Comparison of ENCODE assay signal across 28 cellular contexts in the genomic region with DNA sequence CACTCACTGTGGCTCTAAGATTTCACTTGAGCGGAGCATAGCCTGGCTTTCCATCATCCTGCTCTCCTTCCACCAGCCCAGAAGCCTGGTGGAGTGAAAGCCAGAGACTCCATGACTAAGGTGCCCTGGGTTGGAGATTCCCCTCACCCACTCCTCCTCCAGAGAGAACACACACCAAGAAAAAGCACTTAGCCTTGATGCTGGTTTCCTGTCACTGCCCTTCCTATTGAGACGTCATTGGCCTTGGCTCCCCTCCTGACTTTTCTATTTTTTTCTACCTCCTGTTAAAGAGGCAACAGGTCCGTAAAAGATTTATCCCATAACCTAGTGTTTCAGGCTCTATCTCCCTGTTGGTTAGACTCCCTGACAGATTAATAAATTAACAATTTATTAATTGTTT. TPM values are rescaled to one million over a fixed set of nuclear protein-coding genes. Genes with fewer than 3 reads are reported as not detected.
DNase-seq lines count a peak whose midpoint lies in the region; ATAC-seq and TF ChIP-seq lines count a peak whose summit lies in the region.
"Had no signal": no experiment of that assay in that cellular context is flagged by ENCODE, and none has a peak within 500 bp of the region (broad histone marks: within the 10 kb centered on the region; RNA-seq: fewer than 3 reads in every experiment).

No MANE protein-coding gene starts in this region.

- no peak for TF ChIP-seq CTCF in IMR-90 (conservative IDR thresholded peaks at IDR 0.05; ENCODE audit: low read depth, low read length)
- TF ChIP-seq CTCF in cardiac fibroblast (IDR thresholded peaks at IDR 0.05; ENCODE audit: low read depth, low read length), result no peak
- TF ChIP-seq CTCF in left lung (IDR thresholded peaks at IDR 0.05), result no peak

- no peaks in the 10 kb centered on the region for H3K36me3 ChIP-seq in IMR-90 (ENCODE audit: control insufficient read depth, insufficient read depth, low read length)
- no peaks in the 10 kb centered on the region for H3K36me3 ChIP-seq in left lung
- H3K36me3 ChIP-seq in skeletal muscle tissue (ENCODE audit: control insufficient read depth in 3 of 3, insufficient read depth in 3 of 3, low read length in 3 of 3), result no peaks in the 10 kb centered on the region
- H3K36me3 ChIP-seq: ascending aorta, BLaER1, neural progenitor cell, thyroid gland had no signal

- POLR2A ChIA-PET in IMR-90 (lab: Charles Lee; ENCODE audit: unreplicated experiment), result no interaction called here

- no peaks in the 10 kb centered on the region for H3K79me1 ChIP-seq in IMR-90 (ENCODE audit: low read depth in 1 of 2, low read length in 2 of 2)

- no peak overlapping the region for H2AK9ac ChIP-seq in IMR-90 (replicated peaks; ENCODE audit: low read depth, low read length, poor library complexity)

- H3K4ac ChIP-seq in IMR-90 (ENCODE audit: low read depth, low read length), result peak overlapping the region; percentile 52

- ATAC-seq in IMR-90 (ENCODE audit: low read depth) (no peak), left lung (no peak), HG03378 (IDR thresholded peaks at IDR 0.05; ENCODE audit: unreplicated experiment) (no peak)
- ATAC-seq: activated CD8-positive, alpha-beta T cell treated with anti-CD3 and anti-CD28 coated beads, Interleukin-2, amount 10 ng/mL, durations not matched to agents 7 days and 5 days; esophagus mucosa; K562 had no signal

- peak overlapping the region; percentile 56 for H2AK5ac ChIP-seq in IMR-90 (ENCODE audit: low read depth, low read length)

- BruUV-seq in IMR-90 (replicated peaks; lab: Mats Ljungman, UMichigan), result no TSS peak

- no CpG with 5 or more reads among the region's 3 CpGs for WGBS in IMR-90 (ENCODE audit: extremely low coverage in 2 of 2, insufficient read length in 1 of 2), 2 experiments

- H3K4me1 ChIP-seq in IMR-90 (ENCODE audit: control insufficient read depth, insufficient read depth, low read length) (peaks cover 29% of the 10 kb centered on the region), left lung (peaks cover 21 to 22% of the 10 kb centered on the region in 2 donors), skeletal muscle tissue (ENCODE audit: control insufficient read depth in 3 of 3, insufficient read depth in 3 of 3, low read length in 3 of 3) (peaks cover 9 to 16% (median 13%) of the 10 kb centered on the region in 3 donors)
- H3K4me1 ChIP-seq: ascending aorta, BLaER1 had no signal

- H3K56ac ChIP-seq in IMR-90 (ENCODE audit: extremely low read depth, insufficient read depth, low read length), result no peak overlapping the region

- no peak overlapping the region for H2BK5ac ChIP-seq in IMR-90 (ENCODE audit: low read depth, low read length, poor library complexity, severe bottlenecking)

- H4K8ac ChIP-seq in IMR-90 (ENCODE audit: low read depth in 2 of 2, low read length in 2 of 2), result peak overlapping the region; percentile 23 to 70; a peak in 3 of 4 replicates

- H3K14ac ChIP-seq in IMR-90 (replicated peaks; ENCODE audit: low read depth, low read length), result 0 out of 2 replicates have a peak overlapping the region, but pooled peaks have one; percentile 38

- H3K9ac ChIP-seq in IMR-90 (ENCODE audit: low read depth, low read length) (no peak overlapping the region), skeletal muscle tissue (ENCODE audit: low read depth in 1 of 3, low read length in 3 of 3) (no peak overlapping the region)
- H3K9ac ChIP-seq: BLaER1, neural progenitor cell had no signal

- peak overlapping the region; percentile 60 for H3K18ac ChIP-seq in IMR-90 (ENCODE audit: low read depth, low read length)

- dilution Hi-C loops in IMR-90 (cut with HindIII; ENCODE audit: low sequenced_read_pairs, unreplicated experiment), result no loop called here

- CTCF ChIA-PET in IMR-90 (lab: Yijun Ruan, JAX), result no interaction called here

- DNase-seq in IMR-90, result peak; percentile 23
- peak; percentile 50 to 61 for DNase-seq in cardiac fibroblast (ENCODE audit: low read depth in 2 of 2)
- DNase-seq in left lung, result no peak
- DNase-seq in activated T-cell treated with anti-CD3 and anti-CD28 coated beads, Interleukin-2, amount 50 U/mL, for 1 hour, result no peak
- no peak for DNase-seq in iPS-NIHi11 (ENCODE audit: low spot score)
- DNase-seq: activated CD8-positive, alpha-beta T cell treated with anti-CD3 and anti-CD28 coated beads, Interleukin-2, amount 10 ng/mL, durations not matched to agents 7 days and 5 days; activated naive CD8-positive, alpha-beta T cell treated with anti-CD3 and anti-CD28 coated beads for 36 hours; caudate nucleus; cortex of kidney; islet precursor cell; MM.1S; NCI-H1436 treated with DMSO at 0.1 percent for 48 hours; NCI-H2107; NCI-H510A; stimulated activated naive CD4-positive, alpha-beta T cell treated with Interleukin-2 at 50 U/mL for 16 hours; T-helper 2 cell; thyroid gland had no signal

- H2BK15ac ChIP-seq in IMR-90 (ENCODE audit: low read depth, low read length), result peak overlapping the region; percentile 82; the same call in 2 of the 3 replicates

- intact Hi-C loops in IMR-90 (cut with micrococcal nuclease), result no loop called here
- intact Hi-C loops in left lung (cut with DNase I), result no loop called here

- H2BK120ac ChIP-seq in IMR-90 (ENCODE audit: low read depth, low read length), result peak overlapping the region; percentile 76

- TF ChIP-seq RAD21 in IMR-90 (IDR thresholded peaks at IDR 0.05; ENCODE audit: low read length), result no peak

- H4K91ac ChIP-seq in IMR-90 (ENCODE audit: insufficient read depth, low read depth, low read length), result peak overlapping the region; percentile 30; the same call in 1 of the 2 replicates

- peak overlapping the region; percentile 52; the same call in 1 of the 2 replicates for H4K5ac ChIP-seq in IMR-90 (ENCODE audit: low read depth, low read length)

- H3K23ac ChIP-seq in IMR-90 (ENCODE audit: low read depth, low read length), result peak overlapping the region; percentile 8; the same call in 1 of the 2 replicates

- H3K9me1 ChIP-seq in IMR-90 (ENCODE audit: insufficient read depth, low read length), result peaks cover 14% of the 10 kb centered on the region

- H3K27me3 ChIP-seq in IMR-90 (ENCODE audit: control insufficient read depth, insufficient read depth, low read length) (no peaks in the 10 kb centered on the region), left lung (no peaks in the 10 kb centered on the region), skeletal muscle tissue (ENCODE audit: control insufficient read depth in 3 of 3, insufficient read depth in 3 of 3, low read length in 3 of 3) (no peaks in the 10 kb centered on the region)
- H3K27me3 ChIP-seq: ascending aorta, BLaER1, thyroid gland had no signal

- in situ Hi-C loops in IMR-90 (cut with MboI; ENCODE audit: low sequenced_read_pairs), result no loop called here

- H2BK20ac ChIP-seq in IMR-90 (ENCODE audit: low read depth, low read length), result peak overlapping the region; percentile 86; the same call in 1 of the 2 replicates

- H3K9me3 ChIP-seq in IMR-90 (ENCODE audit: control insufficient read depth, insufficient read depth, low read length), result peaks cover 5% of the 10 kb centered on the region
- no peaks in the 10 kb centered on the region for H3K9me3 ChIP-seq in left lung
- H3K9me3 ChIP-seq in skeletal muscle tissue (ENCODE audit: control insufficient read depth in 3 of 3, low read length in 3 of 3), result peaks cover 0 to 2% (median 0%) of the 10 kb centered on the region in 3 donors
- H3K9me3 ChIP-seq: thyroid gland had no signal

- H2AFZ ChIP-seq in IMR-90 (replicated peaks; ENCODE audit: low read length, poor library complexity), result peak overlapping the region; percentile 49
- H2AFZ ChIP-seq: neural progenitor cell had no signal

- no peaks in the 10 kb centered on the region for H4K20me1 ChIP-seq in IMR-90 (ENCODE audit: insufficient read depth, low read length)
- H4K20me1 ChIP-seq: BLaER1 had no signal

- no peak overlapping the region for H3K4me2 ChIP-seq in IMR-90 (ENCODE audit: low read depth, low read length)
- H3K4me2 ChIP-seq: BLaER1, neural progenitor cell had no signal

- H3K27ac ChIP-seq in IMR-90 (ENCODE audit: insufficient read depth, low read length) (peak overlapping the region; percentile 17; the same call in 1 of the 2 replicates), left lung (peak overlapping the region; percentile 38 to 41), skeletal muscle tissue (ENCODE audit: low read depth, low read length) (peak overlapping the region; percentile 68)
- H3K27ac ChIP-seq: ascending aorta, BLaER1, neural progenitor cell, RWPE1, SK-N-MC, thyroid gland had no signal

- TF ChIP-seq POLR2A in IMR-90 (IDR thresholded peaks at IDR 0.05; ENCODE audit: low read depth, low read length), result no peak

- H3K4me3 ChIP-seq in IMR-90 (ENCODE audit: insufficient read depth, low read depth, low read length) (no peak overlapping the region), cardiac fibroblast (replicated peaks in 1 of 2; ENCODE audit: low read depth in 2 of 2, low read length in 2 of 2) (no peak overlapping the region), left lung (no peak overlapping the region), skeletal muscle tissue (ENCODE audit: low read length in 3 of 3) (no peak overlapping the region)
- H3K4me3 ChIP-seq: ascending aorta, BLaER1, K562, neural progenitor cell, SK-N-MC, thyroid gland had no signal

TF ChIP-seq in IMR-90, 13 proteins besides CTCF, POLR2A, EP300 and RAD21 (continues in another document):
- no peak for TF ChIP-seq NFE2L2 (IDR thresholded peaks at IDR 0.05; ENCODE audit: low read depth, low read length)
- TF ChIP-seq, protein P1, sequence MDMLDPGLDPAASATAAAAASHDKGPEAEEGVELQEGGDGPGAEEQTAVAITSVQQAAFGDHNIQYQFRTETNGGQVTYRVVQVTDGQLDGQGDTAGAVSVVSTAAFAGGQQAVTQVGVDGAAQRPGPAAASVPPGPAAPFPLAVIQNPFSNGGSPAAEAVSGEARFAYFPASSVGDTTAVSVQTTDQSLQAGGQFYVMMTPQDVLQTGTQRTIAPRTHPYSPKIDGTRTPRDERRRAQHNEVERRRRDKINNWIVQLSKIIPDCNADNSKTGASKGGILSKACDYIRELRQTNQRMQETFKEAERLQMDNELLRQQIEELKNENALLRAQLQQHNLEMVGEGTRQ (IDR thresholded peaks at IDR 0.05; ENCODE audit: low read depth, low read length), result no peak
- no peak for TF ChIP-seq MAZ (IDR thresholded peaks at IDR 0.05; ENCODE audit: borderline replicate concordance, low read depth, low read length)

RNA-seq across cellular contexts. Expression of a gene that starts 38.5 kb away (rescaled TPM):
- total RNA-seq in IMR-90 (2012; rRNA removed) (not detected in 2 replicates), left lung (10 to 100 TPM; 11.2 to 21.9 TPM), skeletal muscle tissue (74.6 TPM)
- polyA plus RNA-seq in IMR-90 (2012; rRNA removed), result not detected in 2 replicates
- polyA plus RNA-seq in IMR-90 (2012; cell fraction: cytosol; rRNA removed), result 0.02 TPM in 1 of 2 replicates, not detected in the other
- polyA plus RNA-seq in IMR-90 (2012; cell fraction: nucleus; rRNA removed; ENCODE audit: low replicate concordance), result 0.04 TPM in 1 of 2 replicates, not detected in the other
- total RNA-seq: activated CD8-positive, alpha-beta T cell treated with anti-CD3 and anti-CD28 coated beads, Interleukin-2, amount 10 ng/mL, durations not matched to agents 7 days and 5 days; activated naive CD8-positive, alpha-beta T cell treated with anti-CD3 and anti-CD28 coated beads for 36 hours; H1; OCI-LY7 had no signal

RNA-seq across cellular contexts. Expression of a gene that starts 49.2 kb away (rescaled TPM):
- total RNA-seq in IMR-90 (2012; rRNA removed), result 28.6 and 31.7 TPM in 2 replicates
- 68.0 and 71.4 TPM in 2 replicates for polyA plus RNA-seq in IMR-90 (2012; rRNA removed)
- 42.9 and 47.7 TPM in 2 replicates for polyA plus RNA-seq in IMR-90 (2012; cell fraction: cytosol; rRNA removed)
- polyA plus RNA-seq in IMR-90 (2012; cell fraction: nucleus; rRNA removed; ENCODE audit: low replicate concordance), result 157 and 165 TPM in 2 replicates
- total RNA-seq in left lung, result 100 to 1,000 TPM; 156 to 203 TPM
- 65.2 TPM for total RNA-seq in skeletal muscle tissue

Comparison
In these comparisons a context has a peak if more than half of its experiments do, and no peak if none do; other contexts are left out.
1. DNase-seq: peak in IMR-90 (single experiment) and cardiac fibroblast (2 of 2); none in left lung (0 of 2), activated T-cell treated with anti-CD3 and anti-CD28 coated beads, Interleukin-2, amount 50 U/mL, for 1 hour (single experiment) and iPS-NIHi11 (single experiment).
2. H3K27ac ChIP-seq: peak in every context shown above with its lines; median percentile 68 in skeletal muscle tissue; 40 in left lung; 17 in IMR-90.
3. RNA of a gene that starts 38.5 kb away (total RNA-seq): 74.6 TPM in skeletal muscle tissue (single experiment) and 11.2 to 21.9 TPM in left lung; not detected in IMR-90; every median in the first group is over 10 times any median in the second.